In genomic region chr5:90528704-90529233, GRCh38 we compare ENCODE assay signal across 8 cellular contexts. TPM values are rescaled to one million over a fixed set of nuclear protein-coding genes. Genes with fewer than 3 reads are reported as not detected.
DNase-seq lines count a peak whose midpoint lies in the region; ATAC-seq and TF ChIP-seq lines count a peak whose summit lies in the region.

No MANE protein-coding gene starts in this region.

- peak; percentile 1 to 6 for DNase-seq in stimulated activated CD4-positive, alpha-beta T cell treated with anti-CD3 and anti-CD28 coated beads, Interleukin-15, amount 100 ng/mL, for 48 hours (ENCODE audit: low read depth in 2 of 2)
- no peak for DNase-seq in stimulated activated CD4-positive, alpha-beta T cell treated with anti-CD3 and anti-CD28 coated beads, Interleukin-12 subunit alpha, Interleukin-12 subunit beta, amount 100 ng/mL, for 4 hours
- DNase-seq in neural progenitor cell (ENCODE audit: low spot score) (peak; percentile 21), NCI-H187 (lab: John Stamatoyannopoulos, UW) (no peak), SW 1271 (lab: John Stamatoyannopoulos, UW) (no peak)

- peaks cover 4% of the 10 kb centered on the region for H3K4me1 ChIP-seq in neural progenitor cell

- H3K4me3 ChIP-seq in WI38 (ENCODE audit: low read depth, low read length) (peak overlapping the region; percentile 100), neural progenitor cell (peak overlapping the region; percentile 91)

- H3K27ac ChIP-seq in neural progenitor cell = no peak overlapping the region

- no peaks in the 10 kb centered on the region for H3K9me3 Mint-ChIP-seq in neural progenitor cell

- H2AFZ ChIP-seq in neural progenitor cell (replicated peaks) = peak overlapping the region; percentile 56

- H3K9me3 ChIP-seq in neural progenitor cell (ENCODE audit: low read depth) = no peaks in the 10 kb centered on the region

- peaks cover 3% of the 10 kb centered on the region for H3F3A ChIP-seq in neural progenitor cell (ENCODE audit: low read depth)

- H3K27ac Mint-ChIP-seq in neural progenitor cell = peak overlapping the region; percentile 23

- H3K27me3 Mint-ChIP-seq in neural progenitor cell (ENCODE audit: insufficient read depth, low read depth) = no peaks in the 10 kb centered on the region

- peaks cover 8% of the 10 kb centered on the region for H3K36me3 Mint-ChIP-seq in neural progenitor cell

- no peaks in the 10 kb centered on the region for H3K36me3 ChIP-seq in neural progenitor cell

- TF ChIP-seq CTCF in WI38 (IDR thresholded peaks at IDR 0.05; ENCODE audit: low read depth, low read length) = no peak
- TF ChIP-seq CTCF in neural progenitor cell (IDR thresholded peaks at IDR 0.05) = no peak

- peaks cover 32% of the 10 kb centered on the region for H3K4me1 Mint-ChIP-seq in neural progenitor cell

- peak overlapping the region; percentile 86 for H3K4me3 Mint-ChIP-seq in neural progenitor cell

- peak overlapping the region; percentile 94 for H3K4me2 ChIP-seq in neural progenitor cell

- H3K79me2 ChIP-seq in neural progenitor cell (ENCODE audit: low read depth) = peaks cover 28% of the 10 kb centered on the region

- H3K9ac ChIP-seq in neural progenitor cell = peak overlapping the region; percentile 11

- no peaks in the 10 kb centered on the region for H3K27me3 ChIP-seq in neural progenitor cell

- H4K20me1 ChIP-seq in neural progenitor cell (ENCODE audit: low read depth) = no peaks in the 10 kb centered on the region

- ATAC-seq in HG03378 (IDR thresholded peaks at IDR 0.05; ENCODE audit: unreplicated experiment) = peak; percentile 8
- ATAC-seq in esophagus mucosa = peak; percentile 3

RNA-seq across cellular contexts. Expression of gene LYSMD3, which starts 0.6 kb away (rescaled TPM):
- total RNA-seq in esophagus mucosa (7.3 TPM), neural progenitor cell (ENCODE audit: low replicate concordance) (8.2 and 16.3 TPM in 2 replicates)

RNA-seq across cellular contexts. Expression of gene ADGRV1, which starts 29.8 kb away (rescaled TPM):
- total RNA-seq in esophagus mucosa (3.7 TPM), neural progenitor cell (ENCODE audit: low replicate concordance) (127 and 151 TPM in 2 replicates)

RNA-seq across cellular contexts. Expression of gene POLR3G, which starts 54.1 kb away (rescaled TPM):
- total RNA-seq in esophagus mucosa = 7.7 TPM
- total RNA-seq in neural progenitor cell (ENCODE audit: low replicate concordance) = 4.4 and 8.4 TPM in 2 replicates

RNA-seq across cellular contexts. Expression of gene MBLAC2, which starts 54.2 kb away (rescaled TPM):
- total RNA-seq in esophagus mucosa (4.0 TPM), neural progenitor cell (ENCODE audit: low replicate concordance) (5.1 and 5.7 TPM in 2 replicates)

Comparison
In these comparisons a context has a peak if more than half of its experiments do, and no peak if none do; other contexts are left out.
1. DNase-seq: peak in stimulated activated CD4-positive, alpha-beta T cell treated with anti-CD3 and anti-CD28 coated beads, Interleukin-15, amount 100 ng/mL, for 48 hours (2 of 2) and neural progenitor cell (single experiment); none in stimulated activated CD4-positive, alpha-beta T cell treated with anti-CD3 and anti-CD28 coated beads, Interleukin-12 subunit alpha, Interleukin-12 subunit beta, amount 100 ng/mL, for 4 hours (single experiment), NCI-H187 (0 of 2) and SW 1271 (0 of 2).
2. RNA of gene ADGRV1, which starts 29.8 kb away (total RNA-seq): 127 to 151 TPM in neural progenitor cell; 3.7 TPM in esophagus mucosa (single experiment); every median in the first group is over 10 times any median in the second.